7 cellular contexts compared by ENCODE assay signal in genomic region chr6:26103770-26104456, GRCh38. TPM values are rescaled to one million over a fixed set of nuclear protein-coding genes. Genes with fewer than 3 reads are reported as not detected.
A peak's percentile ranks its signal among the peaks of the same experiment; 100 is the strongest.
DNase-seq lines count a peak whose midpoint lies in the region; ATAC-seq, FAIRE-seq and TF ChIP-seq lines count a peak whose summit lies in the region.

No MANE protein-coding gene starts in this region.

- intact Hi-C loops in breast epithelium (cut with DNase I; ENCODE audit: low total_unique reads), result no loop called here

- no peaks in the 10 kb centered on the region for H3K9me3 ChIP-seq in breast epithelium
- no peaks in the 10 kb centered on the region for H3K9me3 ChIP-seq in small intestine (ENCODE audit: control insufficient read depth, low read depth)

- H3K4me1 ChIP-seq in breast epithelium (no peaks in the 10 kb centered on the region), small intestine (ENCODE audit: control insufficient read depth in 2 of 2, insufficient read depth in 1 of 2, low read depth in 1 of 2, low read length in 1 of 2) (no peaks in the 10 kb centered on the region)

- peak; percentile 93 for FAIRE-seq in small intestine (lab: Jason Lieb, UNC)

- 0% methylated on average over 39 of the region's 39 CpGs for WGBS in small intestine, 3 donors

- H3K36me3 ChIP-seq in breast epithelium, result no peaks in the 10 kb centered on the region
- H3K36me3 ChIP-seq in small intestine (ENCODE audit: control insufficient read depth in 2 of 2, insufficient read depth in 2 of 2, low read length in 2 of 2), result no peaks in the 10 kb centered on the region

- ATAC-seq in GM18519 (IDR thresholded peaks at IDR 0.05; ENCODE audit: low FRiP score, unreplicated experiment), result peak; percentile 84
- ATAC-seq in HG03045 (IDR thresholded peaks at IDR 0.05; ENCODE audit: unreplicated experiment), result peak; percentile 90

- DNase-seq in NCI-H2171 (lab: John Stamatoyannopoulos, UW) (peak; percentile 82), breast epithelium (ENCODE audit: low spot score in 2 of 2) (peak; percentile 88 to 90), iPS-NIHi11 (ENCODE audit: low spot score) (peak; percentile 66), small intestine (peak; percentile 96)

- H3K27me3 ChIP-seq in breast epithelium (no peaks in the 10 kb centered on the region), small intestine (ENCODE audit: control insufficient read depth in 2 of 2, insufficient read depth in 2 of 2, low read length in 2 of 2) (no peaks in the 10 kb centered on the region)

- peak overlapping the region; percentile 63 for H3K27ac ChIP-seq in VCaP
- H3K27ac ChIP-seq in breast epithelium, result peak overlapping the region; percentile 84 to 91
- H3K27ac ChIP-seq in small intestine (ENCODE audit: low read depth in 1 of 2, low read length in 1 of 2), result peak overlapping the region; percentile 74 to 96

- TF ChIP-seq CTCF in VCaP (conservative IDR thresholded peaks at IDR 0.05) (peak; percentile 60), breast epithelium (IDR thresholded peaks at IDR 0.05) (peak; percentile 19 to 47 (median 45))

- peak; percentile 96 for TF ChIP-seq POLR2A in breast epithelium (IDR thresholded peaks at IDR 0.05)

- H3K4me3 ChIP-seq in breast epithelium (peak overlapping the region; percentile 46 to 70 (median 60)), small intestine (ENCODE audit: low read depth in 1 of 2, low read length in 2 of 2) (peak overlapping the region in 1 of 2 donors; percentile 29)

RNA-seq across cellular contexts. Expression of gene HFE, which starts 16.7 kb away (rescaled TPM):
- 1 to 10 TPM; 5.6 to 9.4 (median 8.6) TPM for total RNA-seq in breast epithelium
- polyA plus RNA-seq in small intestine, result 1 to 10 TPM in 2 of 3 donors, under 1 TPM in 1; 0.67 to 7.3 (median 2.4) TPM
